Comparison of ENCODE assay signal across 8 cellular contexts in genomic region chr6:36874443-36875249, GRCh38. TPM values are rescaled to one million over a fixed set of nuclear protein-coding genes. Genes with fewer than 3 reads are reported as not detected.
DNase-seq lines count a peak whose midpoint lies in the region; ATAC-seq and TF ChIP-seq lines count a peak whose summit lies in the region.

Gene PPIL1 (minus strand): TSS chr6:36874803. CDS start chr6:36874772, 31 bp downstream.

- BruUV-seq in Calu3 (replicated peaks; lab: Mats Ljungman, UMichigan), result no TSS peak

- H3K4me3 ChIP-seq in epithelial cell of esophagus (ENCODE audit: low read length) (peak within 1 kb of the TSS; percentile 93), mononuclear cell (ENCODE audit: low read length) (peak within 1 kb of the TSS; percentile 87)

- H3K27ac Mint-ChIP-seq in Calu3 (ENCODE audit: unreplicated experiment), result peak within 1 kb of the TSS; percentile 99

- H3K36me3 Mint-ChIP-seq in Calu3 (ENCODE audit: insufficient read depth, unreplicated experiment), result peaks cover 44% of the 10 kb centered on the region

- no peaks in the 10 kb centered on the region for H3K9me3 Mint-ChIP-seq in Calu3 (ENCODE audit: low read depth, unreplicated experiment)

- intact Hi-C loops in Calu3 (cut with micrococcal nuclease; ENCODE audit: unreplicated experiment), result loop anchor here (5.0 kb wide), 1 partner anchor 107 kb away; no protein-coding TSS in a partner anchor

- no peaks in the 10 kb centered on the region for H3K9me3 ChIP-seq in mononuclear cell (ENCODE audit: low read depth, low read length)

- peak; percentile 88 for DNase-seq in Calu3
- DNase-seq in HuH-7 (ENCODE audit: low spot score), result peak; percentile 74
- DNase-seq in OCI-M1 (lab: John Stamatoyannopoulos, UW), result peak; percentile 98
- DNase-seq in activated T-cell treated with anti-CD3 and anti-CD28 coated beads for 24 hours (ENCODE audit: low read depth), result peak; percentile 76
- DNase-seq in epithelial cell of esophagus (ENCODE audit: low read depth), result peak; percentile 86
- DNase-seq in stimulated activated CD8-positive, alpha-beta memory T cell treated with anti-CD3 and anti-CD28 coated beads, Interleukin-4, amount 100 ng/mL, for 1 hour (ENCODE audit: low read depth in 2 of 2, low spot score in 1 of 2), result peak; percentile 61 to 64

- peaks cover 20% of the 10 kb centered on the region for H3K4me1 ChIP-seq in mononuclear cell (ENCODE audit: insufficient read depth, low read length)

- CTCF ChIA-PET in Calu3 (lab: Charles Lee), result interaction anchor here (0.6 to 3.5 kb wide), 10 partner anchors 10 to 260 kb away, joined by 3 to 17 read pairs (median 6); partner anchors contain the start of gene C6orf89

- no peaks in the 10 kb centered on the region for H3K27me3 Mint-ChIP-seq in Calu3 (ENCODE audit: unreplicated experiment)

- H3K4me1 Mint-ChIP-seq in Calu3 (ENCODE audit: low read depth, unreplicated experiment), result peaks cover 27% of the 10 kb centered on the region

- H3K4me3 Mint-ChIP-seq in Calu3 (ENCODE audit: low read depth, unreplicated experiment), result peak within 1 kb of the TSS; percentile 91

- H3K27me3 ChIP-seq in mononuclear cell (ENCODE audit: insufficient read depth, low read length), result no peaks in the 10 kb centered on the region

- peak; percentile 77 for ATAC-seq in GM21423 (IDR thresholded peaks at IDR 0.05; ENCODE audit: unreplicated experiment)

- no peak for TF ChIP-seq CTCF in Calu3 (IDR thresholded peaks at IDR 0.05; ENCODE audit: unreplicated experiment)
- TF ChIP-seq CTCF in epithelial cell of esophagus (IDR thresholded peaks at IDR 0.05; ENCODE audit: insufficient read depth, low read depth, low read length, missing control alignments), result no peak

RNA-seq across cellular contexts. Expression of gene PPIL1, which starts in this region (rescaled TPM):
- 59.6 and 64.4 TPM in 2 replicates for total RNA-seq in Calu3 (2022)
- 5.0 TPM for total RNA-seq in mononuclear cell

Comparison
In these comparisons a context has a peak if more than half of its experiments do, and no peak if none do; other contexts are left out.
1. Peak in every context shown above with its lines: DNase-seq, ATAC-seq and H3K4me3 ChIP-seq.
2. RNA of gene PPIL1 (total RNA-seq): 59.6 to 64.4 TPM in Calu3; 5.0 TPM in mononuclear cell (single experiment); every median in the first group is over 10 times any median in the second.